ENCODE assay signal across 1 cellular context in genomic region chr15:29376580-29376979, GRCh38.
TF ChIP-seq lines count a peak whose summit lies in the region.

No MANE protein-coding gene starts in this region.

TF ChIP-seq in WTC11, 78 proteins besides CTCF, POLR2A, EP300 and RAD21 (continued from another document):
- no peak for TF ChIP-seq USF2 (CRISPR knock-in tag; IDR thresholded peaks at IDR 0.05)
- TF ChIP-seq AFF4 (CRISPR knock-in tag; IDR thresholded peaks at IDR 0.05; ENCODE audit: borderline replicate concordance), result no peak
- TF ChIP-seq, protein P1, sequence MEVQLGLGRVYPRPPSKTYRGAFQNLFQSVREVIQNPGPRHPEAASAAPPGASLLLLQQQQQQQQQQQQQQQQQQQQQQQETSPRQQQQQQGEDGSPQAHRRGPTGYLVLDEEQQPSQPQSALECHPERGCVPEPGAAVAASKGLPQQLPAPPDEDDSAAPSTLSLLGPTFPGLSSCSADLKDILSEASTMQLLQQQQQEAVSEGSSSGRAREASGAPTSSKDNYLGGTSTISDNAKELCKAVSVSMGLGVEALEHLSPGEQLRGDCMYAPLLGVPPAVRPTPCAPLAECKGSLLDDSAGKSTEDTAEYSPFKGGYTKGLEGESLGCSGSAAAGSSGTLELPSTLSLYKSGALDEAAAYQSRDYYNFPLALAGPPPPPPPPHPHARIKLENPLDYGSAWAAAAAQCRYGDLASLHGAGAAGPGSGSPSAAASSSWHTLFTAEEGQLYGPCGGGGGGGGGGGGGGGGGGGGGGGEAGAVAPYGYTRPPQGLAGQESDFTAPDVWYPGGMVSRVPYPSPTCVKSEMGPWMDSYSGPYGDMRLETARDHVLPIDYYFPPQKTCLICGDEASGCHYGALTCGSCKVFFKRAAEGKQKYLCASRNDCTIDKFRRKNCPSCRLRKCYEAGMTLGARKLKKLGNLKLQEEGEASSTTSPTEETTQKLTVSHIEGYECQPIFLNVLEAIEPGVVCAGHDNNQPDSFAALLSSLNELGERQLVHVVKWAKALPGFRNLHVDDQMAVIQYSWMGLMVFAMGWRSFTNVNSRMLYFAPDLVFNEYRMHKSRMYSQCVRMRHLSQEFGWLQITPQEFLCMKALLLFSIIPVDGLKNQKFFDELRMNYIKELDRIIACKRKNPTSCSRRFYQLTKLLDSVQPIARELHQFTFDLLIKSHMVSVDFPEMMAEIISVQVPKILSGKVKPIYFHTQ (CRISPR knock-in tag; IDR thresholded peaks at IDR 0.05), result no peak
- no peak for TF ChIP-seq TEAD1 (CRISPR knock-in tag; IDR thresholded peaks at IDR 0.05)
